ENCODE assay signal across 8 cellular contexts in the genomic region with DNA sequence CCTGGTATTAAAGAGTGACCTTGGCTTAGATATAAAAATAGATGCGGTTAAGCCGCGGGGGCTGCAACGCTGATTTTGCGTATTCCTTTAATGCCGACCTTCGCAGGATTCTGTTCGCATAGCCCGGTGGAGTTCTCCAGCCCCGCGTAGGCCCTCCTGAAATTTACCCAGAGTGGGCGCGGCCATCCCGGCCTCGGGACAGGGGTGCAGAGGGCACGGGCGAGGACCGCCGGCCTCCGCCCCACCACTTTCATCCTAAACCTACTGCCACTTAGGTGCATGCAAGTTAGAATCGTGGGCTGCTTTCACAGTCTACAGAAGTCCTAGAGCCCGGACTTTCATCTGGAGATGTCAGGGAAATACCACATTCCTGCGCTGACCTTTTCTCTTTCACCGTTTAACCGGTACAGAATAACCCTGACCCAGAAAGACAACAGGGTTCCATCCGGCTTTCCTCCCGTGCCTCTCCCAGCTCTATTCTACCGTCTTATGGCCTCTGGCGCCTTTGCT. TPM values are rescaled to one million over a fixed set of nuclear protein-coding genes. Genes with fewer than 3 reads are reported as not detected.
DNase-seq lines count a peak whose midpoint lies in the region; ATAC-seq and TF ChIP-seq lines count a peak whose summit lies in the region.

No MANE protein-coding gene starts in this region.

- peak overlapping the region; percentile 98 for H3K18ac ChIP-seq in neuronal stem cell (ENCODE audit: low read length)

- no peak for TF ChIP-seq CTCF in esophagus squamous epithelium (IDR thresholded peaks at IDR 0.05)

- H2BK120ac ChIP-seq in neuronal stem cell (ENCODE audit: low read depth, low read length), result no peak overlapping the region

- peak overlapping the region; percentile 98 for H2AFZ ChIP-seq in neuronal stem cell (ENCODE audit: low read length)

- H3K36me3 ChIP-seq in SJSA1, result peaks cover 7% of the 10 kb centered on the region
- no peaks in the 10 kb centered on the region for H3K36me3 ChIP-seq in esophagus squamous epithelium
- H3K36me3 ChIP-seq in neuronal stem cell (replicated peaks in 1 of 2; ENCODE audit: control insufficient read depth in 2 of 2, insufficient read depth in 2 of 2, low read length in 2 of 2), result no peaks in the 10 kb centered on the region

- peaks cover 7% of the 10 kb centered on the region for H3K9me3 ChIP-seq in SJSA1 (replicated peaks)
- no peaks in the 10 kb centered on the region for H3K9me3 ChIP-seq in esophagus squamous epithelium
- no peaks in the 10 kb centered on the region for H3K9me3 ChIP-seq in neuronal stem cell (replicated peaks in 1 of 2; ENCODE audit: control insufficient read depth in 2 of 2, insufficient read depth in 1 of 2, low read depth in 1 of 2, low read length in 2 of 2)

- no peak for TF ChIP-seq POLR2A in esophagus squamous epithelium (IDR thresholded peaks at IDR 0.05)

- H2BK5ac ChIP-seq in neuronal stem cell (ENCODE audit: low read length), result no peak overlapping the region

- no peaks in the 10 kb centered on the region for H3K79me1 ChIP-seq in neuronal stem cell (ENCODE audit: low read depth, low read length)

- DNase-seq in NCI-H1417 (lab: John Stamatoyannopoulos, UW) (peak in 2 of 3 experiments; percentile 13 to 23), NCI-H1417 treated with DMSO at 0.1 percent for 48 hours (lab: John Stamatoyannopoulos, UW) (no peak), SJSA1 (ENCODE audit: low read depth in 1 of 2, low spot score in 2 of 2) (peak in 1 of 2 experiments; percentile 16), esophagus squamous epithelium (lab: John Stamatoyannopoulos, UW) (no peak), neuronal stem cell (ENCODE audit: low spot score) (peak; percentile 55), OCI-M2 (lab: John Stamatoyannopoulos, UW; ENCODE audit: unreplicated experiment) (no peak)

- peak overlapping the region; percentile 14 for H3K14ac ChIP-seq in neuronal stem cell (ENCODE audit: low read length)

- H3K27ac ChIP-seq in SJSA1, result peak overlapping the region; percentile 62
- H3K27ac ChIP-seq in esophagus squamous epithelium, result peak overlapping the region in 1 of 4 donors; percentile 12
- H3K27ac ChIP-seq in neuronal stem cell (replicated peaks; ENCODE audit: low read length), result peak overlapping the region; percentile 73

- no peak overlapping the region for H3K4ac ChIP-seq in neuronal stem cell (ENCODE audit: low read length)

- H2AK5ac ChIP-seq in neuronal stem cell (ENCODE audit: low read depth, low read length), result no peak overlapping the region

- 31 to 37% methylated on average over 20 to 22 of the region's 29 CpGs for WGBS in esophagus squamous epithelium, 2 donors
- no CpG with 5 or more reads among the region's 29 CpGs for WGBS in neuronal stem cell (ENCODE audit: extremely low coverage in 2 of 2, insufficient read length in 2 of 2, insufficient replicate concordance in 1 of 2), 2 donors

- H3K9ac ChIP-seq in neuronal stem cell (ENCODE audit: low read depth, low read length, poor library complexity), result peak overlapping the region; percentile 92

- H4K91ac ChIP-seq in neuronal stem cell (ENCODE audit: low read depth, low read length, poor library complexity), result peak overlapping the region; percentile 81

- H2BK12ac ChIP-seq in neuronal stem cell (ENCODE audit: low read length), result no peak overlapping the region

- no peak for ATAC-seq in HG03378 (IDR thresholded peaks at IDR 0.05; ENCODE audit: unreplicated experiment)
- no peak for ATAC-seq in HG03095 (IDR thresholded peaks at IDR 0.05; ENCODE audit: unreplicated experiment)

- H4K8ac ChIP-seq in neuronal stem cell (ENCODE audit: low read depth, low read length), result peak overlapping the region; percentile 31

- peak overlapping the region; percentile 77 for H3K23ac ChIP-seq in neuronal stem cell (ENCODE audit: low read depth, low read length, poor library complexity)

- H3K4me1 ChIP-seq in SJSA1 (replicated peaks) (peaks cover 22% of the 10 kb centered on the region), esophagus squamous epithelium (peaks cover 9 to 20% (median 16%) of the 10 kb centered on the region in 3 donors), neuronal stem cell (ENCODE audit: control insufficient read depth in 2 of 2, insufficient read depth in 1 of 2, low read depth in 1 of 2, low read length in 2 of 2) (peaks cover 6 to 7% of the 10 kb centered on the region in 2 donors)

- H3K4me2 ChIP-seq in neuronal stem cell (ENCODE audit: insufficient read depth, low read length, poor library complexity, severe bottlenecking), result peak overlapping the region; percentile 88

- H3K4me3 ChIP-seq in SJSA1 (peak overlapping the region; percentile 98), esophagus squamous epithelium (peak overlapping the region; percentile 50 to 82 (median 64)), neuronal stem cell (ENCODE audit: low read length in 2 of 2) (peak overlapping the region; percentile 69 to 92)

- H3K27me3 ChIP-seq in SJSA1 (replicated peaks) (no peaks in the 10 kb centered on the region), esophagus squamous epithelium (peaks cover 0 to 34% (median 0%) of the 10 kb centered on the region in 4 donors), neuronal stem cell (ENCODE audit: control insufficient read depth in 3 of 3, insufficient read depth in 3 of 3, low read depth in 1 of 3, low read length in 3 of 3) (no peaks in the 10 kb centered on the region)

- peak overlapping the region; percentile 81 for H2BK15ac ChIP-seq in neuronal stem cell (ENCODE audit: low read length)

- intact Hi-C loops in esophagus squamous epithelium (cut with DNase I), result no loop called here

RNA-seq across cellular contexts. Expression of a gene that starts 0.5 kb away (rescaled TPM):
- 16.5 and 21.9 TPM in 2 replicates for total RNA-seq in SJSA1 (2014; rRNA removed; shearing (Covaris generic))
- total RNA-seq in esophagus squamous epithelium, result 1 to 10 TPM in 3 of 4 donors, under 1 TPM in 1; 0.30 to 5.8 (median 3.1) TPM
- 8.3 TPM for polyA plus RNA-seq in neuronal stem cell (2013, experiment 1 of 2)
- polyA plus RNA-seq in neuronal stem cell (2013, experiment 2 of 2), result 9.0 TPM

Comparison
In these comparisons a context has a peak if more than half of its experiments do, and no peak if none do; other contexts are left out.
1. DNase-seq: peak in NCI-H1417 (2 of 3) and neuronal stem cell (single experiment); none in NCI-H1417 treated with DMSO at 0.1 percent for 48 hours (single experiment), esophagus squamous epithelium (single experiment) and OCI-M2 (single experiment).
2. Peak in every context shown above with its lines, with median percentiles within 50 percentile points of each other: H3K4me3 ChIP-seq.